Comparison of ENCODE assay signal across 13 cellular contexts in the genomic region with DNA sequence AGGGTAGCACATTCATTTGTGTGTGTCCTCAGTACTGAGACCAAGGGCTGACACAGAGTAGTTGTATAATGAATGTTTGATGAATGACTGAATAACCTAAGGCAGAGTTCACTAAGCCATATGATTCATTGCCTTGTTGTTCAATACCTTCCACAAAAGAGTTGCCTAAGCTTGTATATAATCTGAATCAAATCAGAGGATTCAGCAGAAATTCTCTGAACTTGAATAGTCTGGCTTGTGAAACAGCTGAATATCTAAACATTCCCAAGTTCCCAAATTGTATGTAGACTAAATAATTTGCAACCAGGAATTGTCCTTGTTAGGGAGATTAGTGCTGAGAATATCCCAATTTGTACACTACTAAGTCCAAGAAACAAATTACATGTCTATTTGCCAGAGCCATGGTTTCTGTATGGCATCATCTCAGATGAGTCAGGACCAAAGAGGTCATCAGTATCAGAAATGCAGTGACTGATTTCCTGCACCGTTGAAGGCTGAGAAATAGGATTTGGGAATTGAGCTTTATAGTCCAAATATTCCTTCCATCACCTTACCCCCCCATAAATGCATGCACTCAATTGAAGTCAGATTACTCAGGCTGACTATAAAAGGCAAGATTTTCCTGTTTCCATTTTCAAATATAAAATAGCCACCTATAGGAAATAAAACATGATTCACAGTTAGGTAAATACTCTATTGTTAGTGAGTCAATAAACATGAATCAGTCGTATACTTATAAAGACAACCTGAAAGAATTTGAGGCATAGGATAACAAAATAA.
DNase-seq lines count a peak whose midpoint lies in the region; ATAC-seq, FAIRE-seq and TF ChIP-seq lines count a peak whose summit lies in the region.
"Had no signal": no experiment of that assay in that cellular context is flagged by ENCODE, and none has a peak within 500 bp of the region (broad histone marks: within the 10 kb centered on the region; RNA-seq: fewer than 3 reads in every experiment).

No MANE protein-coding gene starts in this region.

- intact Hi-C loops in CD14-positive monocyte (cut with micrococcal nuclease): no loop called here

- no peaks in the 10 kb centered on the region for H3K36me3 ChIP-seq in gastroesophageal sphincter

- H3K4me3 Mint-ChIP-seq in CD14-positive monocyte: no peak overlapping the region

- H3K36me3 Mint-ChIP-seq in CD14-positive monocyte: no peaks in the 10 kb centered on the region

- peaks cover 0 to 4% (median 0%) of the 10 kb centered on the region in 7 donors for H3K9me3 Mint-ChIP-seq in CD14-positive monocyte

- peak; percentile 89 to 91 for ATAC-seq in A549
- ATAC-seq in SK-N-SH treated with all-trans-retinoic acid at 6 μM for 48 hours: peak; percentile 89
- ATAC-seq in gastroesophageal sphincter: peak; percentile 57
- ATAC-seq in HG02885 (IDR thresholded peaks at IDR 0.05; ENCODE audit: poor library complexity, unreplicated experiment): no peak
- ATAC-seq in HG03139 (IDR thresholded peaks at IDR 0.05; ENCODE audit: unreplicated experiment): no peak

- no peaks in the 10 kb centered on the region for H3K27me3 ChIP-seq in gastroesophageal sphincter

- H3K4me3 ChIP-seq in A549 (no peak overlapping the region), gastroesophageal sphincter (no peak overlapping the region)

- POLR2A ChIA-PET in A549 (lab: Yijun Ruan, JAX): interaction anchor here (0.6 to 1.3 kb wide), 3 partner anchors 81 to 168 kb away, joined by 4 to 7 read pairs (median 5); a partner anchor contains a TSS

- TF ChIP-seq EP300 in A549 (IDR thresholded peaks at IDR 0.05): peak; percentile 56 to 57; a peak in 2 of 5 replicates
- TF ChIP-seq EP300 in gastroesophageal sphincter (IDR thresholded peaks at IDR 0.05): no peak

- H3K4me1 ChIP-seq in A549 (peaks cover 43% of the 10 kb centered on the region), gastroesophageal sphincter (no peaks in the 10 kb centered on the region)
- H3K4me1 ChIP-seq: parathyroid adenoma had no signal

- H3K4me1 Mint-ChIP-seq in CD14-positive monocyte: no peaks in the 10 kb centered on the region

- H3K9me3 ChIP-seq in A549 (no peaks in the 10 kb centered on the region), gastroesophageal sphincter (no peaks in the 10 kb centered on the region)
- H3K9me3 ChIP-seq: Caco-2 had no signal

- H3K4me2 ChIP-seq in A549: peak overlapping the region; percentile 70

- no peak for TF ChIP-seq CTCF in A549 (IDR thresholded peaks at IDR 0.05)
- no peak for TF ChIP-seq CTCF in gastroesophageal sphincter (IDR thresholded peaks at IDR 0.05)
- TF ChIP-seq CTCF in CD14-positive monocyte (IDR thresholded peaks at IDR 0.05): no peak

- peaks cover 4 to 5% (median 4%) of the 10 kb centered on the region in 3 donors for H3K27me3 Mint-ChIP-seq in CD14-positive monocyte (ENCODE audit: low read depth in 3 of 3)

- TF ChIP-seq RAD21 in A549 (conservative IDR thresholded peaks at IDR 0.05 in 1 of 2, IDR thresholded peaks at IDR 0.05 in 1 of 2): peak in 1 of 2 experiments; percentile 32; a peak in 3 of 5 replicates

- H3K27ac ChIP-seq in A549 (peak overlapping the region; percentile 82 to 86), gastroesophageal sphincter (no peak overlapping the region)
- H3K27ac ChIP-seq: parathyroid adenoma had no signal

- peak; percentile 67 to 90 for DNase-seq in A549 (ENCODE audit: low read depth in 1 of 2, low spot score in 1 of 2)
- DNase-seq in GM04503 (ENCODE audit: low read depth): peak; percentile 58
- no peak for DNase-seq in NCI-H2107 treated with DMSO at 0.1 percent for 48 hours (lab: John Stamatoyannopoulos, UW; ENCODE audit: unreplicated experiment)
- no peak for DNase-seq in CD14-positive monocyte (ENCODE audit: low spot score)
- DNase-seq: Caco-2; effector CD4-positive, alpha-beta T cell; kidney glomerular epithelial cell; NCI-H526 had no signal

- 2% methylated on average over 2 of the region's 2 CpGs for WGBS in A549 (ENCODE audit: missing lambda C conversion rate)
- 27 to 33% methylated on average over 1 to 2 of the region's 2 CpGs for WGBS in gastroesophageal sphincter (ENCODE audit: low coverage in 1 of 2), 2 donors

- TF ChIP-seq POLR2A in A549 (IDR thresholded peaks at IDR 0.05; ENCODE audit: low read length): no peak
- TF ChIP-seq POLR2A in gastroesophageal sphincter (IDR thresholded peaks at IDR 0.05): no peak

- no peak overlapping the region for H3K27ac Mint-ChIP-seq in CD14-positive monocyte

- FAIRE-seq in A549 (lab: Jason Lieb, UNC): peak; percentile 89

- CTCF ChIA-PET in A549 (lab: Yijun Ruan, JAX): interaction anchor here (0.6 to 1.4 kb wide), 4 partner anchors 35 to 593 kb away, joined by 3 read pairs; a partner anchor contains a TSS

TF ChIP-seq in A549, 52 proteins besides CTCF, POLR2A, EP300 and RAD21 (continues in another document):
- TF ChIP-seq, protein P1, sequence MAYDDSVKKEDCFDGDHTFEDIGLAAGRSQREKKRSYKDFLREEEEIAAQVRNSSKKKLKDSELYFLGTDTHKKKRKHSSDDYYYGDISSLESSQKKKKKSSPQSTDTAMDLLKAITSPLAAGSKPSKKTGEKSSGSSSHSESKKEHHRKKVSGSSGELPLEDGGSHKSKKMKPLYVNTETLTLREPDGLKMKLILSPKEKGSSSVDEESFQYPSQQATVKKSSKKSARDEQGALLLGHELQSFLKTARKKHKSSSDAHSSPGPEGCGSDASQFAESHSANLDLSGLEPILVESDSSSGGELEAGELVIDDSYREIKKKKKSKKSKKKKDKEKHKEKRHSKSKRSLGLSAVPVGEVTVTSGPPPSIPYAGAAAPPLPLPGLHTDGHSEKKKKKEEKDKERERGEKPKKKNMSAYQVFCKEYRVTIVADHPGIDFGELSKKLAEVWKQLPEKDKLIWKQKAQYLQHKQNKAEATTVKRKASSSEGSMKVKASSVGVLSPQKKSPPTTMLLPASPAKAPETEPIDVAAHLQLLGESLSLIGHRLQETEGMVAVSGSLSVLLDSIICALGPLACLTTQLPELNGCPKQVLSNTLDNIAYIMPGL (CRISPR knock-in tag; IDR thresholded peaks at IDR 0.05; ENCODE audit: borderline replicate concordance): no peak
- TF ChIP-seq CHD2 (IDR thresholded peaks at IDR 0.05; ENCODE audit: low read length, partially characterized antibody): no peak
- no peak for TF ChIP-seq ZC3H11A (IDR thresholded peaks at IDR 0.05)
- no peak for TF ChIP-seq HOXB13 (CRISPR knock-in tag; IDR thresholded peaks at IDR 0.05; ENCODE audit: low read depth)
- no peak for TF ChIP-seq CBX2 (IDR thresholded peaks at IDR 0.05; ENCODE audit: borderline replicate concordance, low read depth)
- peak; percentile 73 to 80; a peak in 3 of 5 replicates for TF ChIP-seq JUN (IDR thresholded peaks at IDR 0.05)
- no peak for TF ChIP-seq TFCP2L1 (CRISPR knock-in tag; IDR thresholded peaks at IDR 0.05)
- TF ChIP-seq, protein P2, sequence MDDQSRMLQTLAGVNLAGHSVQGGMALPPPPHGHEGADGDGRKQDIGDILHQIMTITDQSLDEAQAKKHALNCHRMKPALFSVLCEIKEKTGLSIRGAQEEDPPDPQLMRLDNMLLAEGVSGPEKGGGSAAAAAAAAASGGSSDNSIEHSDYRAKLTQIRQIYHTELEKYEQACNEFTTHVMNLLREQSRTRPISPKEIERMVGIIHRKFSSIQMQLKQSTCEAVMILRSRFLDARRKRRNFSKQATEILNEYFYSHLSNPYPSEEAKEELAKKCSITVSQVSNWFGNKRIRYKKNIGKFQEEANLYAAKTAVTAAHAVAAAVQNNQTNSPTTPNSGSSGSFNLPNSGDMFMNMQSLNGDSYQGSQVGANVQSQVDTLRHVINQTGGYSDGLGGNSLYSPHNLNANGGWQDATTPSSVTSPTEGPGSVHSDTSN (IDR thresholded peaks at IDR 0.05): no peak
- TF ChIP-seq CBX8 (IDR thresholded peaks at IDR 0.05): no peak

TF ChIP-seq in SK-N-SH treated with all-trans-retinoic acid at 6 μM for 48 hours, 23 proteins besides CTCF, POLR2A, EP300 and RAD21:
- TF ChIP-seq, protein P3, sequence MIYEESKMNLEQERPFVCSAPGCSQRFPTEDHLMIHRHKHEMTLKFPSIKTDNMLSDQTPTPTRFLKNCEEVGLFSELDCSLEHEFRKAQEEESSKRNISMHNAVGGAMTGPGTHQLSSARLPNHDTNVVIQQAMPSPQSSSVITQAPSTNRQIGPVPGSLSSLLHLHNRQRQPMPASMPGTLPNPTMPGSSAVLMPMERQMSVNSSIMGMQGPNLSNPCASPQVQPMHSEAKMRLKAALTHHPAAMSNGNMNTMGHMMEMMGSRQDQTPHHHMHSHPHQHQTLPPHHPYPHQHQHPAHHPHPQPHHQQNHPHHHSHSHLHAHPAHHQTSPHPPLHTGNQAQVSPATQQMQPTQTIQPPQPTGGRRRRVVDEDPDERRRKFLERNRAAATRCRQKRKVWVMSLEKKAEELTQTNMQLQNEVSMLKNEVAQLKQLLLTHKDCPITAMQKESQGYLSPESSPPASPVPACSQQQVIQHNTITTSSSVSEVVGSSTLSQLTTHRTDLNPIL (CRISPR knock-in tag; IDR thresholded peaks at IDR 0.05; ENCODE audit: low read depth): no peak
- TF ChIP-seq ZC3H10 (CRISPR knock-in tag; IDR thresholded peaks at IDR 0.05): no peak
- TF ChIP-seq ZNF8 (CRISPR knock-in tag; IDR thresholded peaks at IDR 0.05): no peak

Comparison
In these comparisons a context has a peak if more than half of its experiments do, and no peak if none do; other contexts are left out.
1. ATAC-seq: peak in A549 (2 of 2), SK-N-SH treated with all-trans-retinoic acid at 6 μM for 48 hours (single experiment) and gastroesophageal sphincter (single experiment); none in HG02885 (single experiment) and HG03139 (single experiment).
2. DNase-seq: peak in A549 (2 of 2) and GM04503 (single experiment); none in NCI-H2107 treated with DMSO at 0.1 percent for 48 hours (single experiment) and CD14-positive monocyte (single experiment).
3. H3K27ac ChIP-seq: peak in A549 (2 of 2); none in gastroesophageal sphincter (0 of 4).